In genomic region chr12:88299567-88300101, GRCh38 we compare ENCODE assay signal across 8 cellular contexts.
DNase-seq lines count a peak whose midpoint lies in the region; ATAC-seq and TF ChIP-seq lines count a peak whose summit lies in the region.

No MANE protein-coding gene starts in this region.

- TF ChIP-seq POLR2A in NB4 (IDR thresholded peaks at IDR 0.05; ENCODE audit: extremely low read depth, insufficient read length) = no peak

- no peaks in the 10 kb centered on the region for H3K27me3 Mint-ChIP-seq in activated CD4-positive, alpha-beta T cell treated with anti-CD3 and anti-CD28 coated beads, Interleukin-2, amount 10 ng/mL, durations not matched to agents 24 days and 14 days

- H3K4me1 Mint-ChIP-seq in activated CD4-positive, alpha-beta T cell treated with anti-CD3 and anti-CD28 coated beads, Interleukin-2, amount 10 ng/mL, durations not matched to agents 24 days and 14 days = peaks cover 26% of the 10 kb centered on the region

- TF ChIP-seq CTCF in NB4 (IDR thresholded peaks at IDR 0.05; ENCODE audit: low read depth, low read length) (no peak), coronary artery (IDR thresholded peaks at IDR 0.05) (no peak)

- intact Hi-C loops in activated CD4-positive, alpha-beta T cell treated with anti-CD3 and anti-CD28 coated beads, Interleukin-2, amount 10 ng/mL, durations not matched to agents 24 days and 14 days (cut with micrococcal nuclease) = loop anchor here (1.0 to 5.0 kb wide), 10 partner anchors 57 to 1409 kb away; partner anchors contain the start of genes ATP2B1, CEP290 and TMTC3
- intact Hi-C loops in cardiac septum (cut with DNase I) = no loop called here

- ATAC-seq in HG02610 (IDR thresholded peaks at IDR 0.05; ENCODE audit: unreplicated experiment) = peak; percentile 96

- peak; percentile 75 for DNase-seq in activated CD4-positive, alpha-beta T cell treated with anti-CD3 and anti-CD28 coated beads, Interleukin-2, amount 10 ng/mL, durations not matched to agents 24 days and 14 days
- DNase-seq in activated CD4-positive, alpha-beta T cell treated with anti-CD3 and anti-CD28 coated beads, Interleukin-2, amount 50 U/mL, for 4 hours = no peak
- peak; percentile 29 for DNase-seq in NB4 (ENCODE audit: low read depth)
- DNase-seq in coronary artery (ENCODE audit: low spot score) = no peak
- DNase-seq in stimulated activated CD8-positive, alpha-beta memory T cell treated with anti-CD3 and anti-CD28 coated beads, Interleukin-7, amount 100 ng/mL, for 48 hours (ENCODE audit: extremely low read depth in 1 of 2, low read depth in 1 of 2) = peak; percentile 27 to 66
- DNase-seq in pons (ENCODE audit: low spot score) = no peak
- no peak for DNase-seq in cardiac septum (ENCODE audit: low spot score)

- H3K36me3 Mint-ChIP-seq in activated CD4-positive, alpha-beta T cell treated with anti-CD3 and anti-CD28 coated beads, Interleukin-2, amount 10 ng/mL, durations not matched to agents 24 days and 14 days (ENCODE audit: low read depth) = no peaks in the 10 kb centered on the region

- peaks cover 11% of the 10 kb centered on the region for H3K9me3 Mint-ChIP-seq in activated CD4-positive, alpha-beta T cell treated with anti-CD3 and anti-CD28 coated beads, Interleukin-2, amount 10 ng/mL, durations not matched to agents 24 days and 14 days

- no peak overlapping the region for H3K4me3 ChIP-seq in NB4 (ENCODE audit: low read depth, low read length)
- no peak overlapping the region for H3K4me3 ChIP-seq in coronary artery

- H3K27ac Mint-ChIP-seq in activated CD4-positive, alpha-beta T cell treated with anti-CD3 and anti-CD28 coated beads, Interleukin-2, amount 10 ng/mL, durations not matched to agents 24 days and 14 days = peak overlapping the region; percentile 87

- H3K4me3 Mint-ChIP-seq in activated CD4-positive, alpha-beta T cell treated with anti-CD3 and anti-CD28 coated beads, Interleukin-2, amount 10 ng/mL, durations not matched to agents 24 days and 14 days = peak overlapping the region; percentile 52

- H3K27ac ChIP-seq in coronary artery = peak overlapping the region; percentile 42 to 68

Comparison
In these comparisons a context has a peak if more than half of its experiments do, and no peak if none do; other contexts are left out.
1. DNase-seq: peak in activated CD4-positive, alpha-beta T cell treated with anti-CD3 and anti-CD28 coated beads, Interleukin-2, amount 10 ng/mL, durations not matched to agents 24 days and 14 days (single experiment), NB4 (single experiment) and stimulated activated CD8-positive, alpha-beta memory T cell treated with anti-CD3 and anti-CD28 coated beads, Interleukin-7, amount 100 ng/mL, for 48 hours (2 of 2); none in activated CD4-positive, alpha-beta T cell treated with anti-CD3 and anti-CD28 coated beads, Interleukin-2, amount 50 U/mL, for 4 hours (0 of 2), coronary artery (single experiment), pons (single experiment) and cardiac septum (single experiment).